23 cellular contexts compared by ENCODE assay signal in genomic region chr1:30650959-30651320, GRCh38.
"Had no signal": no experiment of that assay in that cellular context is flagged by ENCODE, and none has a peak within 500 bp of the region (broad histone marks: within the 10 kb centered on the region; RNA-seq: fewer than 3 reads in every experiment).

No MANE protein-coding gene starts in this region.

- H3K9me3 Mint-ChIP-seq: activated B cell treated with CpG ODN at 0.5 μM for 24 hours; activated T-cell treated with anti-CD3 and anti-CD28 coated beads, Interleukin-2, amount 50 U/mL, for 4 hours; dendritic cell treated with granulocyte-macrophage colony-stimulating factor and Interleukin-4, amounts not matched to agents 40 ng/mL and 50 ng/mL, for 4 days; stimulated activated naive CD8-positive, alpha-beta T cell treated with anti-CD3 and anti-CD28 coated beads, Interleukin-15, Interleukin-2, amounts not matched to agents 100 ng/mL and 50 ng/mL, for 24 hours had no signal

- H3K27me3 ChIP-seq: ascending aorta, right atrium auricular region had no signal

- H3K4me1 Mint-ChIP-seq: activated B cell treated with CpG ODN at 0.5 μM for 24 hours had no signal

- H3K36me3 ChIP-seq: ascending aorta, breast epithelium, left lung, right atrium auricular region, SJCRH30, suprapubic skin, transverse colon had no signal

- H3K27ac ChIP-seq: ascending aorta, breast epithelium, left lung, right atrium auricular region, SJCRH30, suprapubic skin, transverse colon had no signal

- H3K4me3 ChIP-seq: ascending aorta, breast epithelium, left lung, right atrium auricular region, SJCRH30, suprapubic skin, transverse colon had no signal

- H3K4me1 ChIP-seq: ascending aorta, breast epithelium, left lung, right atrium auricular region, SJCRH30, transverse colon had no signal

- H3K27ac Mint-ChIP-seq: activated B cell treated with CpG ODN at 0.5 μM for 24 hours; activated CD8-positive, alpha-beta T cell treated with anti-CD3 and anti-CD28 coated beads, Interleukin-2, amount 10 ng/mL, durations not matched to agents 7 days and 5 days; dendritic cell treated with granulocyte-macrophage colony-stimulating factor and Interleukin-4, amounts not matched to agents 40 ng/mL and 50 ng/mL, for 4 days; progenitor cell of endocrine pancreas; stimulated activated naive CD8-positive, alpha-beta T cell treated with anti-CD3 and anti-CD28 coated beads, Interleukin-15, Interleukin-2, amounts not matched to agents 100 ng/mL and 50 ng/mL, for 24 hours had no signal

- H3K9me3 ChIP-seq: ascending aorta, breast epithelium, left lung, right atrium auricular region, SJCRH30, suprapubic skin, transverse colon had no signal

- H3K4me3 Mint-ChIP-seq: activated B cell treated with CpG ODN at 0.5 μM for 24 hours; activated CD8-positive, alpha-beta T cell treated with anti-CD3 and anti-CD28 coated beads, Interleukin-2, amount 10 ng/mL, durations not matched to agents 7 days and 5 days; activated T-cell treated with anti-CD3 and anti-CD28 coated beads, Interleukin-2, amount 50 U/mL, for 4 hours; dendritic cell treated with granulocyte-macrophage colony-stimulating factor and Interleukin-4, amounts not matched to agents 40 ng/mL and 50 ng/mL, for 4 days; stimulated activated naive CD8-positive, alpha-beta T cell treated with anti-CD3 and anti-CD28 coated beads, Interleukin-15, Interleukin-2, amounts not matched to agents 100 ng/mL and 50 ng/mL, for 24 hours had no signal

- ATAC-seq: activated CD8-positive, alpha-beta T cell treated with anti-CD3 and anti-CD28 coated beads, Interleukin-2, amount 10 ng/mL, durations not matched to agents 7 days and 5 days; activated T-cell treated with anti-CD3 and anti-CD28 coated beads, Interleukin-2, amount 50 U/mL, for 4 hours; left lung had no signal

- DNase-seq: activated B cell treated with CpG ODN at 0.5 μM for 24 hours; activated CD4-positive, alpha-beta T cell treated with anti-CD3 and anti-CD28 coated beads for 4 hours; activated CD8-positive, alpha-beta T cell treated with anti-CD3 and anti-CD28 coated beads, Interleukin-2, amount 10 ng/mL, durations not matched to agents 7 days and 5 days; activated effector memory CD4-positive, alpha-beta T cell treated with Interleukin-2 at 50 U/mL for 16 hours; activated naive CD4-positive, alpha-beta T cell treated with anti-CD3 and anti-CD28 coated beads, Interleukin-2, amount 50 U/mL, for 16 hours; activated T-cell treated with anti-CD3 and anti-CD28 coated beads, Interleukin-2, amount 50 U/mL, for 4 hours; effector memory CD4-positive, alpha-beta T cell; foreskin fibroblast; glutamatergic neuron; hippocampal formation; kidney; left lung; mammary epithelial cell; SJCRH30; stimulated activated CD4-positive, alpha-beta T cell treated with anti-CD3 and anti-CD28 coated beads, Interleukin-2, amount 100 ng/mL, for 24 hours; transverse colon had no signal
